Comparison of ENCODE assay signal across 9 cellular contexts in the genomic region with DNA sequence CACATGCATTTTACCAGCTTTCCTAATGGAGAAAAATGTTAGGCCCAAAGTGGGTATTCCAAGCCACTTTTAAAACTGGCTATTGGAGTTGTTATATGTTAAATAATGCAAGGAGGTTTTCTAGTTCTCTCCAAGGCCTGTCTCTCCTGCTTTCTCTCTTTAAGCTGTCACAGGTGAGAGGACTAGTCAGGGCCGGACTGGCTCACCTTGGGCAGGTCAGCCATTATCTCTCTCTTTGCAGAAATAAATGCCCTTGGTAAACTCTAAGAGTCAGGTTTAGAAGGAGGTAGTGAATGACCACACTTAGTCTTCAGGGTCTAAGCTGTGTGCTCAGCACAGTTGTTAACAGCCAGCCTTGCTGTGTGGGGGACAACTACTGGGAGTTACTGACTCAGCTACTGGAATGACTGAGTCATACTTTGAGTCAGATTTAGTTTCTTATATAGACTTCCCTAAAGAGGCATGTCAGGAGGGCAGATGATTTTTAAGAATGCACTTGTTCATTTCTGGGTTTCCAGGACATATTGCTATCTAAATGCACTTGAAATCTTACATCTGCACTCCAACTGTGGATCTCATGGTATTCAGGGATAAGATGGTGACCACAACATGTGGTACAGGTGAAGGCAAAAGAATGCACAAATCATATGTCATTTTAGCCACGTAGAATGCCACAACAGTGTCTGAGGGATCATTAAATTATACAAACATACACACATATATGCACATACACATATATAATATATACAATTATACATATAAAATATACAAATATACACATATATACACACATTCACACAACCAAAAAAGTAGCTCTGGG.
A peak's percentile ranks its signal among the peaks of the same experiment; 100 is the strongest.
DNase-seq lines count a peak whose midpoint lies in the region; ATAC-seq, FAIRE-seq and TF ChIP-seq lines count a peak whose summit lies in the region.
"Had no signal": no experiment of that assay in that cellular context is flagged by ENCODE, and none has a peak within 500 bp of the region (broad histone marks: within the 10 kb centered on the region; RNA-seq: fewer than 3 reads in every experiment).

No MANE protein-coding gene starts in this region.

- H3F3A ChIP-seq in GM23248 (ENCODE audit: insufficient read depth), result peaks cover 21% of the 10 kb centered on the region

- DNase-seq in GM23248 (peak; percentile 95), astrocyte (ENCODE audit: low read depth) (peak; percentile 96), non-pigmented ciliary epithelial cell (ENCODE audit: low read depth) (peak; percentile 82), coronary artery (ENCODE audit: low spot score) (no peak), NCI-H1694 (lab: John Stamatoyannopoulos, UW) (no peak)

- H3K27ac Mint-ChIP-seq in astrocyte (ENCODE audit: unreplicated experiment), result peak overlapping the region; percentile 91

- TF ChIP-seq RAD21 in Ishikawa (IDR thresholded peaks at IDR 0.05; ENCODE audit: low read depth), result no peak

- no peaks in the 10 kb centered on the region for H3K27me3 Mint-ChIP-seq in astrocyte (ENCODE audit: low read depth, unreplicated experiment)

- H3K9ac ChIP-seq in GM23248 (peak overlapping the region; percentile 7; the same call in 1 of the 2 replicates), astrocyte (ENCODE audit: low read length) (no peak overlapping the region)

- no peaks in the 10 kb centered on the region for H3K9me2 ChIP-seq in GM23248 (ENCODE audit: insufficient read depth)

- 0 out of 2 replicates have a peak overlapping the region, but pooled peaks have one; percentile 2 for H2AFZ ChIP-seq in GM23248
- H2AFZ ChIP-seq in astrocyte (ENCODE audit: low read depth, low read length), result peak overlapping the region; percentile 36

- peaks cover 38% of the 10 kb centered on the region for H3K4me1 Mint-ChIP-seq in astrocyte (ENCODE audit: low read depth, unreplicated experiment)

- H3K4me2 ChIP-seq in GM23248 (ENCODE audit: unreplicated experiment), result peak overlapping the region; percentile 37
- H3K4me2 ChIP-seq in astrocyte (ENCODE audit: low read length), result peak overlapping the region; percentile 41

- peaks cover 22% of the 10 kb centered on the region for H3K4me1 ChIP-seq in GM23248 (ENCODE audit: insufficient read depth)
- peaks cover 9% of the 10 kb centered on the region for H3K4me1 ChIP-seq in astrocyte (ENCODE audit: insufficient read depth, low read length)

- no peaks in the 10 kb centered on the region for H3K36me3 Mint-ChIP-seq in astrocyte (ENCODE audit: low read depth, unreplicated experiment)

- no peak for TF ChIP-seq POLR2A in GM18505 (IDR thresholded peaks at IDR 0.05; ENCODE audit: borderline replicate concordance, extremely low read depth, insufficient read depth, insufficient read length)

- peak; percentile 9; the same call in 1 of the 2 replicates for TF ChIP-seq EP300 in Ishikawa (IDR thresholded peaks at IDR 0.05; ENCODE audit: borderline replicate concordance)

- H3K9me3 Mint-ChIP-seq in astrocyte (ENCODE audit: unreplicated experiment), result no peaks in the 10 kb centered on the region

- no peak overlapping the region for H3K4me3 Mint-ChIP-seq in astrocyte (ENCODE audit: unreplicated experiment)

- ATAC-seq in GM18505 (IDR thresholded peaks at IDR 0.05; ENCODE audit: unreplicated experiment) (peak; percentile 98), GM19324 (IDR thresholded peaks at IDR 0.05; ENCODE audit: low FRiP score, unreplicated experiment) (no peak)

- no peaks in the 10 kb centered on the region for H3K27me3 ChIP-seq in GM23248 (replicated peaks; ENCODE audit: insufficient read depth)
- no peaks in the 10 kb centered on the region for H3K27me3 ChIP-seq in astrocyte (ENCODE audit: insufficient read depth, low read length)

- TF ChIP-seq CTCF in astrocyte (IDR thresholded peaks at IDR 0.05; ENCODE audit: insufficient read depth, low read depth, low read length) (no peak), coronary artery (IDR thresholded peaks at IDR 0.05) (no peak)

- 23 to 36% methylated on average over 2 of the region's 2 CpGs for WGBS in GM23248 (ENCODE audit: low coverage in 1 of 2, low lambda C conversion rate in 2 of 2, missing lambda C conversion rate in 2 of 2), 2 experiments

- in situ Hi-C loops in GM23248 (cut with MboI), result no loop called here

- H3K9me3 ChIP-seq in GM23248 (ENCODE audit: low read depth) (no peaks in the 10 kb centered on the region), astrocyte (ENCODE audit: insufficient read depth, low read depth, low read length) (no peaks in the 10 kb centered on the region)

- H3K36me3 ChIP-seq in GM23248 (ENCODE audit: low read depth) (no peaks in the 10 kb centered on the region), astrocyte (ENCODE audit: insufficient read depth, low read length) (no peaks in the 10 kb centered on the region)

- FAIRE-seq in astrocyte (lab: Jason Lieb, UNC), result peak; percentile 26

- H3K79me2 ChIP-seq in GM23248 (ENCODE audit: insufficient read depth) (no peaks in the 10 kb centered on the region), astrocyte (ENCODE audit: insufficient read depth, low read length) (no peaks in the 10 kb centered on the region)

- H3K27ac ChIP-seq in GM23248 (peak overlapping the region; percentile 61), astrocyte (ENCODE audit: low read depth, low read length) (peak overlapping the region; percentile 60), coronary artery (no peak overlapping the region)

- H3K4me3 ChIP-seq in GM23248, result no peak overlapping the region
- H3K4me3 ChIP-seq in astrocyte (ENCODE audit: insufficient read depth, low read depth, low read length), result no peak overlapping the region
- H3K4me3 ChIP-seq in coronary artery, result no peak overlapping the region
- H3K4me3 ChIP-seq: skin epidermis had no signal

- H4K20me1 ChIP-seq in GM23248 (ENCODE audit: insufficient read depth) (no peaks in the 10 kb centered on the region), astrocyte (ENCODE audit: insufficient read depth, low read length) (no peaks in the 10 kb centered on the region)

TF ChIP-seq in Ishikawa, 13 proteins besides CTCF, POLR2A, EP300 and RAD21:
- TF ChIP-seq CREB1 (IDR thresholded peaks at IDR 0.05; ENCODE audit: low read depth) (no peak), NFIC (IDR thresholded peaks at IDR 0.05) (no peak), FOXM1 (IDR thresholded peaks at IDR 0.05; ENCODE audit: borderline replicate concordance, low read depth) (no peak), EGR1 (IDR thresholded peaks at IDR 0.05) (no peak), TAF1 (IDR thresholded peaks at IDR 0.05; ENCODE audit: low read depth) (no peak), ZBTB7A (IDR thresholded peaks at IDR 0.05; ENCODE audit: low read depth) (no peak)
- TF ChIP-seq, protein P1, sequence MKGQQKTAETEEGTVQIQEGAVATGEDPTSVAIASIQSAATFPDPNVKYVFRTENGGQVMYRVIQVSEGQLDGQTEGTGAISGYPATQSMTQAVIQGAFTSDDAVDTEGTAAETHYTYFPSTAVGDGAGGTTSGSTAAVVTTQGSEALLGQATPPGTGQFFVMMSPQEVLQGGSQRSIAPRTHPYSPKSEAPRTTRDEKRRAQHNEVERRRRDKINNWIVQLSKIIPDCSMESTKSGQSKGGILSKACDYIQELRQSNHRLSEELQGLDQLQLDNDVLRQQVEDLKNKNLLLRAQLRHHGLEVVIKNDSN (IDR thresholded peaks at IDR 0.05), result no peak

Comparison
In these comparisons a context has a peak if more than half of its experiments do, and no peak if none do; other contexts are left out.
1. DNase-seq: peak in GM23248 (single experiment), astrocyte (single experiment) and non-pigmented ciliary epithelial cell (single experiment); none in coronary artery (single experiment) and NCI-H1694 (single experiment).
2. H3K27ac ChIP-seq: peak in GM23248 (single experiment) and astrocyte (single experiment); none in coronary artery (0 of 2).